ENCODE assay signal across 30 cellular contexts in genomic region chr7:119640861-119641260, GRCh38.
"Had no signal": no experiment of that assay in that cellular context is flagged by ENCODE, and none has a peak within 500 bp of the region (broad histone marks: within the 10 kb centered on the region; RNA-seq: fewer than 3 reads in every experiment).

No MANE protein-coding gene starts in this region.

- H3K4me2 ChIP-seq: hepatocyte had no signal

- H3K27me3 Mint-ChIP-seq: effector memory CD8-positive, alpha-beta T cell; memory B cell; naive B cell; natural killer cell treated with Interleukin-12 subunit alpha and Interleukin-12 subunit beta and Interleukin-15 and Interleukin-18, amount 100 ng/mL, for 72 hours; stimulated activated naive B cell treated with anti-CD40 and anti-IgM and Interleukin-4, amounts not matched to agents 10 μg/mL and 1 μg/mL and 100 μg/mL, for 72 hours; stimulated activated naive CD8-positive, alpha-beta T cell treated with anti-CD3 and anti-CD28 coated beads, Interleukin-15, amount 100 ng/mL, for 72 hours had no signal

- H3K27ac Mint-ChIP-seq: effector memory CD8-positive, alpha-beta T cell; immature natural killer cell; memory B cell; mesothelial cell of epicardium; naive B cell; natural killer cell treated with Interleukin-12 subunit alpha and Interleukin-12 subunit beta and Interleukin-15 and Interleukin-18, amount 100 ng/mL, for 72 hours; stimulated activated naive B cell treated with anti-CD40 and anti-IgM and Interleukin-4, amounts not matched to agents 10 μg/mL and 1 μg/mL and 100 μg/mL, for 72 hours; stimulated activated naive CD8-positive, alpha-beta T cell treated with anti-CD3 and anti-CD28 coated beads, Interleukin-15, amount 100 ng/mL, for 72 hours had no signal

- H3K9me3 ChIP-seq: gastrocnemius medialis, neutrophil, pancreas, right lobe of liver, suprapubic skin, transverse colon, upper lobe of right lung, uterus had no signal

- H3K27me3 ChIP-seq: gastrocnemius medialis, heart left ventricle, hepatocyte, neutrophil, pancreas, right lobe of liver, suprapubic skin, transverse colon, upper lobe of right lung, uterus had no signal

- H3K4me1 ChIP-seq: gastrocnemius medialis, heart left ventricle, pancreas, right lobe of liver, suprapubic skin, transverse colon, upper lobe of right lung, uterus had no signal

- H3K79me2 ChIP-seq: hepatocyte had no signal

- H3K4me1 Mint-ChIP-seq: immature natural killer cell; memory B cell; mesothelial cell of epicardium; naive B cell; neural crest cell; stimulated activated naive B cell treated with anti-CD40 and anti-IgM and Interleukin-4, amounts not matched to agents 10 μg/mL and 1 μg/mL and 100 μg/mL, for 72 hours; stimulated activated naive CD8-positive, alpha-beta T cell treated with anti-CD3 and anti-CD28 coated beads, Interleukin-15, amount 100 ng/mL, for 72 hours had no signal

- H3K36me3 Mint-ChIP-seq: memory B cell; mesothelial cell of epicardium; naive B cell; stimulated activated naive B cell treated with anti-CD40 and anti-IgM and Interleukin-4, amounts not matched to agents 10 μg/mL and 1 μg/mL and 100 μg/mL, for 72 hours had no signal

- ATAC-seq: effector memory CD8-positive, alpha-beta T cell; esophagus mucosa; gastrocnemius medialis; heart left ventricle; left ventricle myocardium superior; mucosa of descending colon; natural killer cell treated with Interleukin-12 subunit alpha and Interleukin-12 subunit beta and Interleukin-15 and Interleukin-18, amount 100 ng/mL, for 72 hours; pancreas; right lobe of liver; stimulated activated naive B cell treated with anti-CD40 and anti-IgM and Interleukin-4, amounts not matched to agents 10 μg/mL and 1 μg/mL and 100 μg/mL, for 72 hours; stimulated activated naive CD8-positive, alpha-beta T cell treated with anti-CD3 and anti-CD28 coated beads, Interleukin-15, amount 100 ng/mL, for 72 hours; upper lobe of right lung had no signal

- DNase-seq: cortex of kidney; effector memory CD8-positive, alpha-beta T cell; foreskin fibroblast; gastrocnemius medialis; heart left ventricle; immature natural killer cell; islet precursor cell; kidney glomerular epithelial cell; left ventricle myocardium superior; mucosa of descending colon; naive B cell; pancreas; right lobe of liver; small intestine; stimulated activated CD4-positive, alpha-beta T cell treated with anti-CD3 and anti-CD28 coated beads, Interleukin-15, amount 100 ng/mL, for 24 hours; stimulated activated CD4-positive, alpha-beta T cell treated with anti-CD3 and anti-CD28 coated beads, Interleukin-2, amount 100 ng/mL, for 48 hours; stimulated activated naive B cell treated with anti-CD40 and anti-IgM and Interleukin-4, amounts not matched to agents 10 μg/mL and 1 μg/mL and 100 μg/mL, for 72 hours; stimulated activated naive CD8-positive, alpha-beta T cell treated with anti-CD3 and anti-CD28 coated beads, Interleukin-15, amount 100 ng/mL, for 72 hours; transverse colon; upper lobe of right lung; uterus had no signal

- H3K4me3 Mint-ChIP-seq: effector memory CD8-positive, alpha-beta T cell; immature natural killer cell; memory B cell; mesothelial cell of epicardium; naive B cell; natural killer cell treated with Interleukin-12 subunit alpha and Interleukin-12 subunit beta and Interleukin-15 and Interleukin-18, amount 100 ng/mL, for 72 hours; neural crest cell; stimulated activated naive B cell treated with anti-CD40 and anti-IgM and Interleukin-4, amounts not matched to agents 10 μg/mL and 1 μg/mL and 100 μg/mL, for 72 hours; stimulated activated naive CD8-positive, alpha-beta T cell treated with anti-CD3 and anti-CD28 coated beads, Interleukin-15, amount 100 ng/mL, for 72 hours had no signal

- H3K4me3 ChIP-seq: gastrocnemius medialis, heart left ventricle, hepatocyte, lung, mucosa of descending colon, pancreas, right lobe of liver, suprapubic skin, transverse colon, upper lobe of right lung, uterus had no signal

- H3K27ac ChIP-seq: gastrocnemius medialis, heart left ventricle, hepatocyte, neutrophil, pancreas, right lobe of liver, suprapubic skin, transverse colon, upper lobe of right lung, uterus had no signal

- H3K36me3 ChIP-seq: gastrocnemius medialis, heart left ventricle, neutrophil, pancreas, right lobe of liver, suprapubic skin, transverse colon, upper lobe of right lung, uterus had no signal

- H2AFZ ChIP-seq: hepatocyte had no signal
